ENCODE assay signal across 28 cellular contexts in the genomic region with DNA sequence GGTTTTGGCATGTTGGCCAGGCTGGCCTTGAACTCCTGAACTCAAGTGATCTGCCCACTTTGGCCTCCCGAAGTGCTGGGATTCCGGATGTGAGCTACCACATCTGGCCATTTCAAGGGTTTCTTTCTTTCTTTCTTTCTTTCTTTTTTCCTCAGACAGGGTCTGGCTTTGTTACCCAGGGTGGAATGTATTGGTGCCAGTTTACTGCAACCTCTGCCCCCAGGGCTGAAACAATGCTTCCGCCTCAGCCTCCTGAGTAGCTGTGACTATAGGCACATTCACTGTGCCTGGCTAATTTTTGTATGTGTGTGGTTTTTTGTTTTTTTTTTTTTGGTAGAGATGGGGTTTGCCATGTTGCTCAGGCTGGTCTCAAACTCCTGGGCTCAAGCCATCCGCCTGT.
"Had no signal": no experiment of that assay in that cellular context is flagged by ENCODE, and none has a peak within 500 bp of the region (broad histone marks: within the 10 kb centered on the region; RNA-seq: fewer than 3 reads in every experiment).

No MANE protein-coding gene starts in this region.

- H3K27ac Mint-ChIP-seq: activated CD4-positive, alpha-beta T cell treated with anti-CD3 and anti-CD28 coated beads for 36 hours; activated T-helper 1 cell treated with anti-CD3 and anti-CD28 coated beads, Interleukin-12 subunit alpha, Interleukin-12 subunit beta, Interleukin-2, Interleukin-4 antibody, amounts not matched to agents 30 ng/mL and 10 ng/mL and 1 ng/mL, durations not matched to agents 14 hours and 24 hours and 36 hours; mesothelial cell of epicardium; progenitor cell of endocrine pancreas; T-cell had no signal

- DNase-seq: activated CD4-positive, alpha-beta T cell treated with anti-CD3 and anti-CD28 coated beads for 36 hours; activated CD4-positive, alpha-beta T cell treated with anti-CD3 and anti-CD28 coated beads, Interleukin-2, amount 50 U/mL, for 4 hours; activated CD4-positive, CD25-positive, alpha-beta regulatory T cell; activated CD8-positive, alpha-beta memory T cell treated with anti-CD3 and anti-CD28 coated beads for 24 hours; activated gamma-delta T cell; activated naive CD4-positive, alpha-beta T cell treated with anti-CD3 and anti-CD28 coated beads, Interleukin-2, amount 50 U/mL, for 16 hours; anterior cingulate cortex; cerebellar nuclear complex; colonic mucosa; effector CD8-positive, alpha-beta T cell; erythroblast; islet precursor cell; left ventricle myocardium superior; naive B cell; stimulated activated CD4-positive, alpha-beta T cell treated with anti-CD3 and anti-CD28 coated beads, Interleukin-12 subunit alpha, Interleukin-12 subunit beta, amount 100 ng/mL, for 4 hours; stimulated activated CD4-positive, alpha-beta T cell treated with anti-CD3 and anti-CD28 coated beads, Interleukin-4, amount 100 ng/mL, for 1 hour; stimulated activated naive CD8-positive, alpha-beta T cell treated with anti-CD3 and anti-CD28 coated beads, Interleukin-15, Interleukin-2, amounts not matched to agents 100 U/mL and 50 U/mL, for 24 hours; T-cell; testis; transverse colon had no signal

- H3K9me3 Mint-ChIP-seq: activated T-helper 1 cell treated with anti-CD3 and anti-CD28 coated beads, Interleukin-12 subunit alpha, Interleukin-12 subunit beta, Interleukin-2, Interleukin-4 antibody, amounts not matched to agents 30 ng/mL and 10 ng/mL and 1 ng/mL, durations not matched to agents 14 hours and 24 hours and 36 hours; mesothelial cell of epicardium; naive B cell; T-cell had no signal

- H3K27me3 Mint-ChIP-seq: activated CD4-positive, alpha-beta T cell treated with anti-CD3 and anti-CD28 coated beads for 36 hours; progenitor cell of endocrine pancreas; T-cell had no signal

- H3K4me1 ChIP-seq: colonic mucosa had no signal

- H3K4me3 Mint-ChIP-seq: activated CD4-positive, alpha-beta T cell treated with anti-CD3 and anti-CD28 coated beads for 36 hours; activated T-helper 1 cell treated with anti-CD3 and anti-CD28 coated beads, Interleukin-12 subunit alpha, Interleukin-12 subunit beta, Interleukin-2, Interleukin-4 antibody, amounts not matched to agents 30 ng/mL and 10 ng/mL and 1 ng/mL, durations not matched to agents 14 hours and 24 hours and 36 hours; mesothelial cell of epicardium; T-cell had no signal

- H3K27me3 ChIP-seq: colonic mucosa, gastroesophageal sphincter, hepatocyte, neutrophil, testis, transverse colon had no signal

- H3K27ac ChIP-seq: colonic mucosa, gastroesophageal sphincter, hepatocyte, neutrophil, skin epidermis, testis, transverse colon had no signal

- H3K4me3 ChIP-seq: colonic mucosa, gastroesophageal sphincter, hepatocyte, skin epidermis, testis, transverse colon had no signal

- ATAC-seq: activated CD4-positive, alpha-beta T cell treated with anti-CD3 and anti-CD28 coated beads for 36 hours; gastroesophageal sphincter; left ventricle myocardium superior; sciatic nerve; stimulated activated naive CD8-positive, alpha-beta T cell treated with anti-CD3 and anti-CD28 coated beads, Interleukin-15, Interleukin-2, amounts not matched to agents 100 U/mL and 50 U/mL, for 24 hours; T-cell had no signal

- H3K4me2 ChIP-seq: hepatocyte had no signal

- H3K36me3 ChIP-seq: colonic mucosa, neutrophil, transverse colon had no signal

- H3K36me3 Mint-ChIP-seq: mesothelial cell of epicardium, naive B cell, T-cell had no signal
